In genomic region chr4:152480901-152481300, GRCh38 we compare ENCODE assay signal across 1 cellular context.
TF ChIP-seq lines count a peak whose summit lies in the region.

No MANE protein-coding gene starts in this region.

TF ChIP-seq in HepG2, 621 proteins besides CTCF, POLR2A, EP300 and RAD21 (continued from another document):
- TF ChIP-seq HOMEZ (CRISPR knock-in tag; IDR thresholded peaks at IDR 0.05; ENCODE audit: low read depth) (peak; percentile 87; the same call in 1 of the 2 replicates), IKZF5 (CRISPR knock-in tag; IDR thresholded peaks at IDR 0.05) (no peak), TCF7 (IDR thresholded peaks at IDR 0.05; ENCODE audit: low read depth) (peak; percentile 39; the same call in 1 of the 2 replicates), MAFF (IDR thresholded peaks at IDR 0.05; ENCODE audit: low read depth, low read length) (peak; percentile 97), POGZ (CRISPR knock-in tag; IDR thresholded peaks at IDR 0.05) (peak; percentile 53; the same call in 1 of the 2 replicates), ATF3 (CRISPR knock-in tag; IDR thresholded peaks at IDR 0.05) (no peak), ZNF225 (CRISPR knock-in tag; IDR thresholded peaks at IDR 0.05) (no peak), FOXJ3 (CRISPR knock-in tag; IDR thresholded peaks at IDR 0.05; ENCODE audit: borderline replicate concordance) (no peak), PAF1 (CRISPR knock-in tag; IDR thresholded peaks at IDR 0.05) (no peak), DDIT3 (CRISPR knock-in tag; IDR thresholded peaks at IDR 0.05) (no peak), PRDM15 (CRISPR knock-in tag; IDR thresholded peaks at IDR 0.05) (no peak), TBP (CRISPR knock-in tag; IDR thresholded peaks at IDR 0.05) (no peak), IRF2 (CRISPR knock-in tag; IDR thresholded peaks at IDR 0.05) (no peak), MAFK (conservative IDR thresholded peaks at IDR 0.05 in 1 of 2, IDR thresholded peaks at IDR 0.05 in 1 of 2; ENCODE audit: low read length in 2 of 2) (peak; percentile 98), ZNF776 (CRISPR knock-in tag; IDR thresholded peaks at IDR 0.05) (no peak), ZNF747 (CRISPR knock-in tag; IDR thresholded peaks at IDR 0.05; ENCODE audit: borderline replicate concordance) (no peak)
